Comparison of ENCODE assay signal across 1 cellular context in genomic region chr2:10798783-10799182, GRCh38.
TF ChIP-seq lines count a peak whose summit lies in the region.

No MANE protein-coding gene starts in this region.

TF ChIP-seq in K562, 482 proteins besides CTCF, POLR2A, EP300 and RAD21 (continued from another document):
- TF ChIP-seq, protein P1, sequence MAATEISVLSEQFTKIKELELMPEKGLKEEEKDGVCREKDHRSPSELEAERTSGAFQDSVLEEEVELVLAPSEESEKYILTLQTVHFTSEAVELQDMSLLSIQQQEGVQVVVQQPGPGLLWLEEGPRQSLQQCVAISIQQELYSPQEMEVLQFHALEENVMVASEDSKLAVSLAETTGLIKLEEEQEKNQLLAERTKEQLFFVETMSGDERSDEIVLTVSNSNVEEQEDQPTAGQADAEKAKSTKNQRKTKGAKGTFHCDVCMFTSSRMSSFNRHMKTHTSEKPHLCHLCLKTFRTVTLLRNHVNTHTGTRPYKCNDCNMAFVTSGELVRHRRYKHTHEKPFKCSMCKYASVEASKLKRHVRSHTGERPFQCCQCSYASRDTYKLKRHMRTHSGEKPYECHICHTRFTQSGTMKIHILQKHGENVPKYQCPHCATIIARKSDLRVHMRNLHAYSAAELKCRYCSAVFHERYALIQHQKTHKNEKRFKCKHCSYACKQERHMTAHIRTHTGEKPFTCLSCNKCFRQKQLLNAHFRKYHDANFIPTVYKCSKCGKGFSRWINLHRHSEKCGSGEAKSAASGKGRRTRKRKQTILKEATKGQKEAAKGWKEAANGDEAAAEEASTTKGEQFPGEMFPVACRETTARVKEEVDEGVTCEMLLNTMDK (IDR thresholded peaks at IDR 0.05; ENCODE audit: borderline replicate concordance, insufficient read depth, low read depth, low read length, poor library complexity, severe bottlenecking): peak; percentile 70
- TF ChIP-seq RFX5 (IDR thresholded peaks at IDR 0.05; ENCODE audit: low read depth, low read length) (no peak), SPI1 (IDR thresholded peaks at IDR 0.05; ENCODE audit: borderline replicate concordance, low read depth, low read length) (0 out of 2 replicates have a peak, but pooled peaks have one; percentile 39), NR0B1 (IDR thresholded peaks at IDR 0.05; ENCODE audit: partially characterized antibody) (no peak), MAZ (CRISPR knock-in tag; conservative IDR thresholded peaks at IDR 0.05 in 1 of 2, IDR thresholded peaks at IDR 0.05 in 1 of 2) (peak in 1 of 2 experiments; percentile 32; a peak in 1 of 4 replicates), NR2F6 (CRISPR knock-in tag; IDR thresholded peaks at IDR 0.05) (no peak), ZFP30 (CRISPR knock-in tag; IDR thresholded peaks at IDR 0.05; ENCODE audit: borderline replicate concordance) (no peak), CREM (IDR thresholded peaks at IDR 0.05; ENCODE audit: low read depth) (peak; percentile 73), PBX2 (CRISPR knock-in tag; IDR thresholded peaks at IDR 0.05; ENCODE audit: low read depth) (no peak), PBX2 (tag; conservative IDR thresholded peaks at IDR 0.05; ENCODE audit: low read depth) (no peak), MED1 (CRISPR knock-in tag; IDR thresholded peaks at IDR 0.05; ENCODE audit: borderline replicate concordance) (no peak), SIRT6 (IDR thresholded peaks at IDR 0.05; ENCODE audit: low read depth, low read length) (no peak), PRDM10 (IDR thresholded peaks at IDR 0.05; ENCODE audit: partially characterized antibody) (no peak), EZH2 (IDR thresholded peaks at IDR 0.05; ENCODE audit: borderline replicate concordance, low read depth, low read length) (no peak), ZNF253 (CRISPR knock-in tag; conservative IDR thresholded peaks at IDR 0.05) (no peak), ZC3H8 (IDR thresholded peaks at IDR 0.05) (no peak), HEY1 (CRISPR knock-in tag; IDR thresholded peaks at IDR 0.05; ENCODE audit: borderline replicate concordance) (no peak), CBX2 (IDR thresholded peaks at IDR 0.05; ENCODE audit: insufficient read depth, low read length, poor library complexity, severe bottlenecking) (no peak), YY1 (IDR thresholded peaks at IDR 0.05; ENCODE audit: borderline replicate concordance in 1 of 3, control insufficient read depth in 1 of 3, extremely low read depth in 1 of 3, insufficient read depth in 3 of 3, insufficient read length in 1 of 3, insufficient replicate concordance in 2 of 3, low read depth in 1 of 3, low read length in 2 of 3) (peak in 1 of 3 experiments; percentile 54), MTA3 (IDR thresholded peaks at IDR 0.05; ENCODE audit: borderline replicate concordance) (no peak)
- TF ChIP-seq, protein P2, sequence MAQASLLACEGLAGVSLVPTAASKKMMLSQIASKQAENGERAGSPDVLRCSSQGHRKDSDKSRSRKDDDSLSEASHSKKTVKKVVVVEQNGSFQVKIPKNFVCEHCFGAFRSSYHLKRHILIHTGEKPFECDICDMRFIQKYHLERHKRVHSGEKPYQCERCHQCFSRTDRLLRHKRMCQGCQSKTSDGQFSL (CRISPR knock-in tag; IDR thresholded peaks at IDR 0.05): peak; percentile 70; the same call in 1 of the 2 replicates
- TF ChIP-seq, protein P2 (tag; IDR thresholded peaks at IDR 0.05): no peak
- TF ChIP-seq, protein P3, sequence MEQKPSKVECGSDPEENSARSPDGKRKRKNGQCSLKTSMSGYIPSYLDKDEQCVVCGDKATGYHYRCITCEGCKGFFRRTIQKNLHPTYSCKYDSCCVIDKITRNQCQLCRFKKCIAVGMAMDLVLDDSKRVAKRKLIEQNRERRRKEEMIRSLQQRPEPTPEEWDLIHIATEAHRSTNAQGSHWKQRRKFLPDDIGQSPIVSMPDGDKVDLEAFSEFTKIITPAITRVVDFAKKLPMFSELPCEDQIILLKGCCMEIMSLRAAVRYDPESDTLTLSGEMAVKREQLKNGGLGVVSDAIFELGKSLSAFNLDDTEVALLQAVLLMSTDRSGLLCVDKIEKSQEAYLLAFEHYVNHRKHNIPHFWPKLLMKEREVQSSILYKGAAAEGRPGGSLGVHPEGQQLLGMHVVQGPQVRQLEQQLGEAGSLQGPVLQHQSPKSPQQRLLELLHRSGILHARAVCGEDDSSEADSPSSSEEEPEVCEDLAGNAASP (IDR thresholded peaks at IDR 0.05): no peak
- TF ChIP-seq, protein P4, sequence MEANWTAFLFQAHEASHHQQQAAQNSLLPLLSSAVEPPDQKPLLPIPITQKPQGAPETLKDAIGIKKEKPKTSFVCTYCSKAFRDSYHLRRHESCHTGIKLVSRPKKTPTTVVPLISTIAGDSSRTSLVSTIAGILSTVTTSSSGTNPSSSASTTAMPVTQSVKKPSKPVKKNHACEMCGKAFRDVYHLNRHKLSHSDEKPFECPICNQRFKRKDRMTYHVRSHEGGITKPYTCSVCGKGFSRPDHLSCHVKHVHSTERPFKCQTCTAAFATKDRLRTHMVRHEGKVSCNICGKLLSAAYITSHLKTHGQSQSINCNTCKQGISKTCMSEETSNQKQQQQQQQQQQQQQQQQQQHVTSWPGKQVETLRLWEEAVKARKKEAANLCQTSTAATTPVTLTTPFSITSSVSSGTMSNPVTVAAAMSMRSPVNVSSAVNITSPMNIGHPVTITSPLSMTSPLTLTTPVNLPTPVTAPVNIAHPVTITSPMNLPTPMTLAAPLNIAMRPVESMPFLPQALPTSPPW (CRISPR knock-in tag; IDR thresholded peaks at IDR 0.05): peak; percentile 35
TF ChIP-seq in K562: peak in this region for 9.
